ENCODE assay signal across 22 cellular contexts in genomic region chr16:89893642-89894548, GRCh38. TPM values are rescaled to one million over a fixed set of nuclear protein-coding genes. Genes with fewer than 3 reads are reported as not detected.
"Had no signal": no experiment of that assay in that cellular context is flagged by ENCODE, and none has a peak within 500 bp of the region (broad histone marks: within the 10 kb centered on the region; RNA-seq: fewer than 3 reads in every experiment).

No MANE protein-coding gene starts in this region.

- H3K27me3 ChIP-seq: colonic mucosa, foreskin keratinocyte, neutrophil, sigmoid colon had no signal

- H3K4me3 ChIP-seq: colonic mucosa, sigmoid colon, thoracic aorta had no signal

- H3K4me1 ChIP-seq: colonic mucosa, foreskin keratinocyte, parathyroid adenoma had no signal

- H3K27ac ChIP-seq: colonic mucosa, foreskin keratinocyte, neutrophil, parathyroid adenoma, sigmoid colon, thoracic aorta had no signal

- ATAC-seq: activated CD8-positive, alpha-beta T cell treated with anti-CD3 and anti-CD28 coated beads for 36 hours; activated T-helper 17 cell treated with anti-CD3 and anti-CD28 coated beads, Interleukin-2, amount 50 U/mL, for 72 hours; foreskin keratinocyte; stimulated activated naive B cell treated with anti-CD40 and anti-IgM and Interleukin-4, amounts not matched to agents 10 μg/mL and 1 μg/mL and 100 μg/mL, for 72 hours had no signal

- H3K9me3 ChIP-seq: colonic mucosa, neutrophil, sigmoid colon, thoracic aorta had no signal

- DNase-seq: activated CD4-positive, alpha-beta T cell treated with anti-CD3 and anti-CD28 coated beads for 48 hours; activated CD4-positive, CD25-positive, alpha-beta regulatory T cell; activated CD8-positive, alpha-beta T cell treated with anti-CD3 and anti-CD28 coated beads for 36 hours; activated naive CD4-positive, alpha-beta T cell treated with Interleukin-2 at 50 U/mL for 16 hours; activated naive CD8-positive, alpha-beta T cell treated with anti-CD3 and anti-CD28 coated beads, Interleukin-2, amount 10 ng/mL, durations not matched to agents 7 days and 5 days; activated T-cell treated with anti-CD3 and anti-CD28 coated beads, Interleukin-2, amount 50 U/mL, for 1 hour; amygdala; colonic mucosa; foreskin keratinocyte; glutamatergic neuron; hypothalamus; kidney; mesenchymal stem cell; naive thymus-derived CD8-positive, alpha-beta T cell; sigmoid colon; stimulated activated naive B cell treated with anti-CD40 and anti-IgM and Interleukin-4, amounts not matched to agents 10 μg/mL and 1 μg/mL and 100 μg/mL, for 72 hours; T-helper 1 cell; T1000 had no signal

RNA-seq across cellular contexts. Expression of gene TUBB3, which starts 29.2 kb away (rescaled TPM):
- polyA plus RNA-seq: naive thymus-derived CD8-positive, alpha-beta T cell had no signal
